9 cellular contexts compared by ENCODE assay signal in the genomic region with DNA sequence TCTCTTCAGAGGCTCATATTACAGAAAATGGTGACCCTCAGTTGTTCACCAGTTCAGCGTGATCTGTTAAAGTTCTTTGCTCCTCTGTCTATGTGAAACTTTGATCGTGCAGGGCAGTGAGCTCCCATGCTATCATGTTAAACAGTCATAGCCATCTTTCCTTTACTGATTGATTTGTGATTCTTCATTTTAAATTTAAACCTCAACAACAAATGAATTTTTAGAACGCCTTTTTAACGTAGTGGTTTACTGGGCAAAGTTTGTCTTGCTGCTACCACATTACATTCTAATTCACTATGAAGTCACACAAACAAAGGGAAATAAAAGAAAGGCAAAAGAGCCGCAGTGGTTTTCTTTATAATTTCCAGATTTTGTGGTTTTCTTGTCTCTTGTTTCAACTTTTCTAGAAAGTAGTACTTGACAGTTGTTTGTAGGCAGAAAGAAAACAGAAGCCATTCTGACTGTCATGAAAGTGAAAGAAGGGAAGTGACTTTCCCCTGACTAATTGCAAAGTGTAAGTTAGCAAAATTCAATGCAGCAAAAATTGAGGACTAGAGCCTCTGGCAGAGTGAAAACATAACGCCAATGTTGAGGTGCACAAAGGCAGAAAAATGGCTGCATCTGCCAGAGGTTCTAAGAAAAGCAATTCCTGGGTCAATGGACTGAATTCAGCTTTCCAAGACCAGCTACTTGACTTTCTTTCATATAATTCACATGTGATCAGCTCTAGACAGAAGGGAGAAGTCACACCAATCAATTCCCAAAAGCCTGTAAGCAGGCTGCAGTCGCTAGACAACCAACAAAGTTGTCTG. TPM values are rescaled to one million over a fixed set of nuclear protein-coding genes. Genes with fewer than 3 reads are reported as not detected.
A peak's percentile ranks its signal among the peaks of the same experiment; 100 is the strongest.
DNase-seq lines count a peak whose midpoint lies in the region; ATAC-seq and TF ChIP-seq lines count a peak whose summit lies in the region.
"Had no signal": no experiment of that assay in that cellular context is flagged by ENCODE, and none has a peak within 500 bp of the region (broad histone marks: within the 10 kb centered on the region; RNA-seq: fewer than 3 reads in every experiment).

No MANE protein-coding gene starts in this region.

- CTCF ChIA-PET in activated naive CD4-positive, alpha-beta T cell treated with anti-CD3 and anti-CD28 coated beads for 36 hours (lab: Charles Lee) = interaction anchor here (1.0 to 1.9 kb wide), 4 partner anchors 23 to 38 kb away, joined by 4 to 5 read pairs (median 4); partner anchors contain the start of gene KLHL9
- CTCF ChIA-PET in WTC11 (lab: Charles Lee) = no interaction called here

- ATAC-seq in HG02885 (IDR thresholded peaks at IDR 0.05; ENCODE audit: poor library complexity, unreplicated experiment) = peak; percentile 95
- ATAC-seq in stimulated activated naive CD8-positive, alpha-beta T cell treated with anti-CD3 and anti-CD28 coated beads, Interleukin-15, Interleukin-2, amounts not matched to agents 100 U/mL and 50 U/mL, for 24 hours = peak; percentile 83
- ATAC-seq in omental fat pad (ENCODE audit: low FRiP score) = no peak
- no peak for ATAC-seq in WTC11

- TF ChIP-seq CTCF in omental fat pad (IDR thresholded peaks at IDR 0.05) (no peak), WTC11 (IDR thresholded peaks at IDR 0.05) (no peak), stomach (IDR thresholded peaks at IDR 0.05) (no peak)

- peaks cover 6% of the 10 kb centered on the region for H3K36me3 Mint-ChIP-seq in activated naive CD4-positive, alpha-beta T cell treated with anti-CD3 and anti-CD28 coated beads for 36 hours (ENCODE audit: low read depth)
- H3K36me3 Mint-ChIP-seq in T-helper 2 cell treated with Interferon-gamma antibody and Interleukin-4, amounts not matched to agents 5 μg/mL and 100 μg/mL, for 36 hours (ENCODE audit: low read depth) = peaks cover 7% of the 10 kb centered on the region
- peaks cover 5% of the 10 kb centered on the region; the same call in 1 of the 2 replicates for H3K36me3 Mint-ChIP-seq in WTC11

- POLR2A ChIA-PET in WTC11 (lab: Charles Lee) = no interaction called here

- no peak overlapping the region for H3K27ac Mint-ChIP-seq in activated naive CD4-positive, alpha-beta T cell treated with anti-CD3 and anti-CD28 coated beads for 36 hours
- peak overlapping the region; percentile 88 for H3K27ac Mint-ChIP-seq in T-helper 2 cell treated with Interferon-gamma antibody and Interleukin-4, amounts not matched to agents 5 μg/mL and 100 μg/mL, for 36 hours
- H3K27ac Mint-ChIP-seq in WTC11 = no peak overlapping the region

- peak overlapping the region; percentile 36 for H3K4me3 Mint-ChIP-seq in activated naive CD4-positive, alpha-beta T cell treated with anti-CD3 and anti-CD28 coated beads for 36 hours
- peak overlapping the region; percentile 60 for H3K4me3 Mint-ChIP-seq in T-helper 2 cell treated with Interferon-gamma antibody and Interleukin-4, amounts not matched to agents 5 μg/mL and 100 μg/mL, for 36 hours
- H3K4me3 Mint-ChIP-seq in WTC11 = no peak overlapping the region

- WGBS in stomach, 5 donors = 54 to 61% (median 58%) methylated on average over 7 of the region's 7 CpGs

- H3K4me1 Mint-ChIP-seq in activated naive CD4-positive, alpha-beta T cell treated with anti-CD3 and anti-CD28 coated beads for 36 hours (ENCODE audit: low read depth) = peaks cover 19% of the 10 kb centered on the region
- peaks cover 15% of the 10 kb centered on the region for H3K4me1 Mint-ChIP-seq in T-helper 2 cell treated with Interferon-gamma antibody and Interleukin-4, amounts not matched to agents 5 μg/mL and 100 μg/mL, for 36 hours (ENCODE audit: low read depth)
- H3K4me1 Mint-ChIP-seq in WTC11 = no peaks in the 10 kb centered on the region

- H3K9me3 Mint-ChIP-seq in activated naive CD4-positive, alpha-beta T cell treated with anti-CD3 and anti-CD28 coated beads for 36 hours = peaks cover 6% of the 10 kb centered on the region
- peaks cover 16% of the 10 kb centered on the region for H3K9me3 Mint-ChIP-seq in T-helper 2 cell treated with Interferon-gamma antibody and Interleukin-4, amounts not matched to agents 5 μg/mL and 100 μg/mL, for 36 hours
- peaks cover 14% of the 10 kb centered on the region for H3K9me3 Mint-ChIP-seq in WTC11

- no peaks in the 10 kb centered on the region for H3K36me3 ChIP-seq in stomach

- no peak for TF ChIP-seq EP300 in stomach (IDR thresholded peaks at IDR 0.05)

- peaks cover 0 to 5% (median 0%) of the 10 kb centered on the region in 4 donors for H3K9me3 ChIP-seq in stomach

- H3K4me1 ChIP-seq in stomach = no peaks in the 10 kb centered on the region

- intact Hi-C loops in activated naive CD4-positive, alpha-beta T cell treated with anti-CD3 and anti-CD28 coated beads for 36 hours (cut with micrococcal nuclease) = loop anchor here (1.0 to 5.0 kb wide), 15 partner anchors 22 to 1360 kb away; partner anchors contain the start of genes FOCAD and KLHL9
- intact Hi-C loops in stomach (cut with DNase I; ENCODE audit: low total_unique reads) = no loop called here

- no peak for TF ChIP-seq POLR2A in stomach (IDR thresholded peaks at IDR 0.05)

- H3K27me3 Mint-ChIP-seq in activated naive CD4-positive, alpha-beta T cell treated with anti-CD3 and anti-CD28 coated beads for 36 hours (ENCODE audit: low read depth) = peaks cover 14% of the 10 kb centered on the region
- peaks cover 4% of the 10 kb centered on the region for H3K27me3 Mint-ChIP-seq in T-helper 2 cell treated with Interferon-gamma antibody and Interleukin-4, amounts not matched to agents 5 μg/mL and 100 μg/mL, for 36 hours (ENCODE audit: low read depth)
- no peaks in the 10 kb centered on the region for H3K27me3 Mint-ChIP-seq in WTC11 (ENCODE audit: low read depth)

- no peaks in the 10 kb centered on the region for H3K27me3 ChIP-seq in stomach

- peak; percentile 28 for DNase-seq in activated naive CD4-positive, alpha-beta T cell treated with anti-CD3 and anti-CD28 coated beads for 36 hours
- DNase-seq in activated naive CD4-positive, alpha-beta T cell treated with anti-CD3 and anti-CD28 coated beads, Interleukin-2, amount 50 U/mL, for 16 hours = no peak
- peak; percentile 22 for DNase-seq in T-helper 2 cell treated with Interferon-gamma antibody and Interleukin-4, amounts not matched to agents 5 μg/mL and 100 μg/mL, for 36 hours (ENCODE audit: low spot score)
- no peak for DNase-seq in stimulated activated naive CD8-positive, alpha-beta T cell treated with anti-CD3 and anti-CD28 coated beads, Interleukin-15, Interleukin-2, amounts not matched to agents 100 U/mL and 50 U/mL, for 24 hours
- DNase-seq in omental fat pad (ENCODE audit: low spot score) (no peak), WTC11 (ENCODE audit: low spot score) (no peak), stomach (no peak)

- H3K27ac ChIP-seq in stomach = no peak overlapping the region

- H3K4me3 ChIP-seq in stomach = no peak overlapping the region

TF ChIP-seq in WTC11, 78 proteins besides CTCF, POLR2A, EP300 and RAD21 (continues in another document):
- TF ChIP-seq, protein P1, sequence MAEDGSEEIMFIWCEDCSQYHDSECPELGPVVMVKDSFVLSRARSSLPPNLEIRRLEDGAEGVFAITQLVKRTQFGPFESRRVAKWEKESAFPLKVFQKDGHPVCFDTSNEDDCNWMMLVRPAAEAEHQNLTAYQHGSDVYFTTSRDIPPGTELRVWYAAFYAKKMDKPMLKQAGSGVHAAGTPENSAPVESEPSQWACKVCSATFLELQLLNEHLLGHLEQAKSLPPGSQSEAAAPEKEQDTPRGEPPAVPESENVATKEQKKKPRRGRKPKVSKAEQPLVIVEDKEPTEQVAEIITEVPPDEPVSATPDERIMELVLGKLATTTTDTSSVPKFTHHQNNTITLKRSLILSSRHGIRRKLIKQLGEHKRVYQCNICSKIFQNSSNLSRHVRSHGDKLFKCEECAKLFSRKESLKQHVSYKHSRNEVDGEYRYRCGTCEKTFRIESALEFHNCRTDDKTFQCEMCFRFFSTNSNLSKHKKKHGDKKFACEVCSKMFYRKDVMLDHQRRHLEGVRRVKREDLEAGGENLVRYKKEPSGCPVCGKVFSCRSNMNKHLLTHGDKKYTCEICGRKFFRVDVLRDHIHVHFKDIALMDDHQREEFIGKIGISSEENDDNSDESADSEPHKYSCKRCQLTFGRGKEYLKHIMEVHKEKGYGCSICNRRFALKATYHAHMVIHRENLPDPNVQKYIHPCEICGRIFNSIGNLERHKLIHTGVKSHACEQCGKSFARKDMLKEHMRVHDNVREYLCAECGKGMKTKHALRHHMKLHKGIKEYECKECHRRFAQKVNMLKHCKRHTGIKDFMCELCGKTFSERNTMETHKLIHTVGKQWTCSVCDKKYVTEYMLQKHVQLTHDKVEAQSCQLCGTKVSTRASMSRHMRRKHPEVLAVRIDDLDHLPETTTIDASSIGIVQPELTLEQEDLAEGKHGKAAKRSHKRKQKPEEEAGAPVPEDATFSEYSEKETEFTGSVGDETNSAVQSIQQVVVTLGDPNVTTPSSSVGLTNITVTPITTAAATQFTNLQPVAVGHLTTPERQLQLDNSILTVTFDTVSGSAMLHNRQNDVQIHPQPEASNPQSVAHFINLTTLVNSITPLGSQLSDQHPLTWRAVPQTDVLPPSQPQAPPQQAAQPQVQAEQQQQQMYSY (CRISPR knock-in tag; IDR thresholded peaks at IDR 0.05) = no peak
- TF ChIP-seq ZMAT4 (CRISPR knock-in tag; IDR thresholded peaks at IDR 0.05) = no peak
- no peak for TF ChIP-seq ELF4 (CRISPR knock-in tag; IDR thresholded peaks at IDR 0.05; ENCODE audit: low read depth)
- no peak for TF ChIP-seq HMGA2 (CRISPR knock-in tag; IDR thresholded peaks at IDR 0.05)

RNA-seq across cellular contexts. Expression of gene IFNA6, which starts 7.0 kb away (rescaled TPM):
- total RNA-seq in activated naive CD4-positive, alpha-beta T cell treated with anti-CD3 and anti-CD28 coated beads for 36 hours = not detected
- total RNA-seq in omental fat pad (not detected), WTC11 (2021) (not detected in 3 replicates), stomach (not detected)
- not detected for polyA plus RNA-seq in stomach
- total RNA-seq: SK-MEL-5 had no signal

RNA-seq across cellular contexts. Expression of gene IFNA13, which starts 10.2 kb away (rescaled TPM):
- total RNA-seq in activated naive CD4-positive, alpha-beta T cell treated with anti-CD3 and anti-CD28 coated beads for 36 hours = not detected
- total RNA-seq in omental fat pad = not detected
- total RNA-seq in WTC11 (2021) = not detected in 3 replicates
- total RNA-seq in stomach = not detected
- not detected for polyA plus RNA-seq in stomach
- total RNA-seq: SK-MEL-5 had no signal

RNA-seq across cellular contexts. Expression of gene KLHL9, which starts 22.5 kb away (rescaled TPM):
- total RNA-seq in activated naive CD4-positive, alpha-beta T cell treated with anti-CD3 and anti-CD28 coated beads for 36 hours = 10 to 100 TPM; 17.5 to 18.3 TPM
- 10 to 100 TPM; 17.7 to 30.7 (median 19.4) TPM for total RNA-seq in omental fat pad
- 15.6 to 17.4 TPM (median 16.1 TPM) in 3 replicates for total RNA-seq in WTC11 (2021)
- 10 to 100 TPM in 4 of 5 donors, 1 to 10 TPM in 1; 4.1 to 35.7 (median 14.5) TPM for total RNA-seq in stomach
- polyA plus RNA-seq in stomach = 1 to 10 TPM; 5.4 to 6.3 (median 6.0) TPM

RNA-seq across cellular contexts. Expression of gene IFNA2, which starts 27.5 kb away (rescaled TPM):
- not detected for total RNA-seq in activated naive CD4-positive, alpha-beta T cell treated with anti-CD3 and anti-CD28 coated beads for 36 hours
- total RNA-seq in omental fat pad = under 1 TPM in 1 of 4 donors, not detected in 3; 0.75 TPM
- not detected in 3 replicates for total RNA-seq in WTC11 (2021)
- not detected for total RNA-seq in stomach
- polyA plus RNA-seq in stomach = not detected
- total RNA-seq: SK-MEL-5 had no signal

RNA-seq across cellular contexts. Expression of gene IFNA8, which starts 51.2 kb away (rescaled TPM):
- total RNA-seq in activated naive CD4-positive, alpha-beta T cell treated with anti-CD3 and anti-CD28 coated beads for 36 hours = not detected
- total RNA-seq in omental fat pad = not detected
- not detected in 3 replicates for total RNA-seq in WTC11 (2021)
- total RNA-seq in stomach = not detected
- polyA plus RNA-seq in stomach = not detected
- total RNA-seq: SK-MEL-5 had no signal

Comparison
In these comparisons a context has a peak if more than half of its experiments do, and no peak if none do; other contexts are left out.
1. DNase-seq: peak in activated naive CD4-positive, alpha-beta T cell treated with anti-CD3 and anti-CD28 coated beads for 36 hours (single experiment) and T-helper 2 cell treated with Interferon-gamma antibody and Interleukin-4, amounts not matched to agents 5 μg/mL and 100 μg/mL, for 36 hours (single experiment); none in activated naive CD4-positive, alpha-beta T cell treated with anti-CD3 and anti-CD28 coated beads, Interleukin-2, amount 50 U/mL, for 16 hours (single experiment), stimulated activated naive CD8-positive, alpha-beta T cell treated with anti-CD3 and anti-CD28 coated beads, Interleukin-15, Interleukin-2, amounts not matched to agents 100 U/mL and 50 U/mL, for 24 hours (single experiment), omental fat pad (single experiment), WTC11 (single experiment) and stomach (single experiment).
2. ATAC-seq: peak in HG02885 (single experiment) and stimulated activated naive CD8-positive, alpha-beta T cell treated with anti-CD3 and anti-CD28 coated beads, Interleukin-15, Interleukin-2, amounts not matched to agents 100 U/mL and 50 U/mL, for 24 hours (single experiment); none in omental fat pad (single experiment) and WTC11 (single experiment).